ENCODE assay signal across 8 cellular contexts in genomic region chrX:13473666-13474516, GRCh38.
A peak's percentile ranks its signal among the peaks of the same experiment; 100 is the strongest.
DNase-seq lines count a peak whose midpoint lies in the region; ATAC-seq and TF ChIP-seq lines count a peak whose summit lies in the region.

No MANE protein-coding gene starts in this region.

- H3K27me3 ChIP-seq in right atrium auricular region: no peaks in the 10 kb centered on the region
- H3K27me3 ChIP-seq in tibial artery: no peaks in the 10 kb centered on the region
- no peaks in the 10 kb centered on the region for H3K27me3 ChIP-seq in BE2C
- H3K27me3 ChIP-seq in WERI-Rb-1 (ENCODE audit: insufficient read depth, low read depth, severe bottlenecking): no peaks in the 10 kb centered on the region

- peaks cover 0 to 12% of the 10 kb centered on the region in 2 donors for H3K4me1 ChIP-seq in right atrium auricular region
- peaks cover 0 to 29% (median 0%) of the 10 kb centered on the region in 4 donors for H3K4me1 ChIP-seq in tibial artery
- H3K4me1 ChIP-seq in BE2C: no peaks in the 10 kb centered on the region

- ATAC-seq in GM18517 (IDR thresholded peaks at IDR 0.05; ENCODE audit: unreplicated experiment) (peak; percentile 76), HG02588 (IDR thresholded peaks at IDR 0.05; ENCODE audit: unreplicated experiment) (peak; percentile 84)

- H3K4me3 ChIP-seq in right atrium auricular region: no peak overlapping the region
- no peak overlapping the region for H3K4me3 ChIP-seq in tibial artery
- no peak overlapping the region for H3K4me3 ChIP-seq in BE2C (ENCODE audit: low read depth, low read length)
- H3K4me3 ChIP-seq in WERI-Rb-1 (ENCODE audit: low read depth, low read length): no peak overlapping the region

- no peak for TF ChIP-seq CTCF in right atrium auricular region (IDR thresholded peaks at IDR 0.05)
- no peak for TF ChIP-seq CTCF in tibial artery (IDR thresholded peaks at IDR 0.05)
- no peak for TF ChIP-seq CTCF in BE2C (IDR thresholded peaks at IDR 0.05; ENCODE audit: low read depth, low read length)
- no peak for TF ChIP-seq CTCF in WERI-Rb-1 (IDR thresholded peaks at IDR 0.05; ENCODE audit: low read depth, low read length)

- H3K9me3 ChIP-seq in right atrium auricular region: no peaks in the 10 kb centered on the region
- no peaks in the 10 kb centered on the region for H3K9me3 ChIP-seq in tibial artery
- no peaks in the 10 kb centered on the region for H3K9me3 ChIP-seq in BE2C
- H3K9me3 ChIP-seq in WERI-Rb-1 (ENCODE audit: severe bottlenecking): no peaks in the 10 kb centered on the region

- intact Hi-C loops in tibial artery (cut with DNase I; ENCODE audit: low total_unique reads): no loop called here

- H3K27ac ChIP-seq in right atrium auricular region (peak overlapping the region; percentile 37 to 52), tibial artery (peak overlapping the region; percentile 70 to 73), WERI-Rb-1 (no peak overlapping the region)

- DNase-seq in activated CD4-positive, alpha-beta T cell treated with anti-CD3 and anti-CD28 coated beads, Interleukin-2, amount 50 U/mL, for 1 hour: peak; percentile 1
- DNase-seq in right atrium auricular region (ENCODE audit: low spot score) (no peak), tibial artery (no peak), BE2C (no peak), WERI-Rb-1 (no peak), AML-193 (lab: John Stamatoyannopoulos, UW) (no peak)

- no peaks in the 10 kb centered on the region for H3K36me3 ChIP-seq in right atrium auricular region
- H3K36me3 ChIP-seq in tibial artery: no peaks in the 10 kb centered on the region
- no peaks in the 10 kb centered on the region for H3K36me3 ChIP-seq in BE2C
- no peaks in the 10 kb centered on the region for H3K36me3 ChIP-seq in WERI-Rb-1
